Comparison of ENCODE assay signal across 1 cellular context in genomic region chr17:39197380-39198185, GRCh38.
TF ChIP-seq lines count a peak whose summit lies in the region.

TSS of gene CACNB1 (minus strand) at chr17:39197669. CDS start at chr17:39197495, 174 bp downstream.

TF ChIP-seq in H1, 55 proteins besides CTCF, POLR2A, EP300 and RAD21 (continued from another document):
- TF ChIP-seq JUND (IDR thresholded peaks at IDR 0.05; ENCODE audit: low read length), result no peak
- no peak for TF ChIP-seq SIX5 (IDR thresholded peaks at IDR 0.05; ENCODE audit: low read depth, low read length)
- TF ChIP-seq KDM1A (IDR thresholded peaks at IDR 0.05; ENCODE audit: borderline replicate concordance, low read length), result no peak
- no peak for TF ChIP-seq CBX8 (IDR thresholded peaks at IDR 0.05; ENCODE audit: borderline replicate concordance, low read depth, low read length)
- TF ChIP-seq MAFK (IDR thresholded peaks at IDR 0.05; ENCODE audit: low read depth, low read length), result no peak
- TF ChIP-seq GABPA (IDR thresholded peaks at IDR 0.05; ENCODE audit: borderline replicate concordance, insufficient read depth, low read length), result no peak
- TF ChIP-seq BRCA1 (IDR thresholded peaks at IDR 0.05; ENCODE audit: low read depth, low read length), result no peak
- 0 out of 2 replicates have a peak, but pooled peaks have one; percentile 6 for TF ChIP-seq YY1 (IDR thresholded peaks at IDR 0.05; ENCODE audit: low read depth, low read length)
- no peak for TF ChIP-seq EZH2 (IDR thresholded peaks at IDR 0.05; ENCODE audit: low read depth, low read length, severe bottlenecking)
- TF ChIP-seq POU5F1 (IDR thresholded peaks at IDR 0.05; ENCODE audit: low read depth, low read length), result no peak
- peak; percentile 54; the same call in 1 of the 2 replicates for TF ChIP-seq TBP (IDR thresholded peaks at IDR 0.05; ENCODE audit: low read depth, low read length)
- TF ChIP-seq KDM4A (IDR thresholded peaks at IDR 0.05; ENCODE audit: low read depth, low read length, severe bottlenecking), result peak; percentile 72
- TF ChIP-seq CREB1 (IDR thresholded peaks at IDR 0.05), result peak; percentile 82
- TF ChIP-seq TAF7 (optimal IDR thresholded peaks at IDR 0.05; ENCODE audit: borderline replicate concordance, low read depth, low read length), result peak; percentile 20
- no peak for TF ChIP-seq SAP30 (IDR thresholded peaks at IDR 0.05; ENCODE audit: insufficient read depth, insufficient replicate concordance, low read length)
- no peak for TF ChIP-seq SIRT6 (IDR thresholded peaks at IDR 0.05; ENCODE audit: low read length)
- TF ChIP-seq NANOG (IDR thresholded peaks at IDR 0.05; ENCODE audit: insufficient read depth, low read depth, low read length, poor library complexity, severe bottlenecking), result no peak
- peak; percentile 47 for TF ChIP-seq ASH2L (IDR thresholded peaks at IDR 0.05; ENCODE audit: low read length)
- no peak for TF ChIP-seq SP2 (IDR thresholded peaks at IDR 0.05; ENCODE audit: low read length)
- TF ChIP-seq CHD7 (IDR thresholded peaks at IDR 0.05; ENCODE audit: insufficient replicate concordance, low read length), result no peak
- no peak for TF ChIP-seq BACH1 (IDR thresholded peaks at IDR 0.05; ENCODE audit: low read length)
- no peak; a peak in 1 of 4 replicates for TF ChIP-seq SIN3A (conservative IDR thresholded peaks at IDR 0.05 in 1 of 2, IDR thresholded peaks at IDR 0.05 in 1 of 2; ENCODE audit: low read depth in 1 of 2, low read length in 2 of 2)
- TF ChIP-seq ATF2 (IDR thresholded peaks at IDR 0.05; ENCODE audit: low read length), result no peak
- TF ChIP-seq HDAC6 (IDR thresholded peaks at IDR 0.05; ENCODE audit: low read depth, low read length), result no peak
- TF ChIP-seq MAX (IDR thresholded peaks at IDR 0.05), result peak; percentile 60
- no peak for TF ChIP-seq TCF12 (IDR thresholded peaks at IDR 0.05; ENCODE audit: low read depth, low read length)
- TF ChIP-seq CTBP2 (IDR thresholded peaks at IDR 0.05; ENCODE audit: borderline replicate concordance, insufficient read depth, insufficient read length, low read length), result no peak
- TF ChIP-seq RXRA (IDR thresholded peaks at IDR 0.05; ENCODE audit: insufficient read depth, low read depth, low read length), result no peak
